Comparison of ENCODE assay signal across 9 cellular contexts in the genomic region with DNA sequence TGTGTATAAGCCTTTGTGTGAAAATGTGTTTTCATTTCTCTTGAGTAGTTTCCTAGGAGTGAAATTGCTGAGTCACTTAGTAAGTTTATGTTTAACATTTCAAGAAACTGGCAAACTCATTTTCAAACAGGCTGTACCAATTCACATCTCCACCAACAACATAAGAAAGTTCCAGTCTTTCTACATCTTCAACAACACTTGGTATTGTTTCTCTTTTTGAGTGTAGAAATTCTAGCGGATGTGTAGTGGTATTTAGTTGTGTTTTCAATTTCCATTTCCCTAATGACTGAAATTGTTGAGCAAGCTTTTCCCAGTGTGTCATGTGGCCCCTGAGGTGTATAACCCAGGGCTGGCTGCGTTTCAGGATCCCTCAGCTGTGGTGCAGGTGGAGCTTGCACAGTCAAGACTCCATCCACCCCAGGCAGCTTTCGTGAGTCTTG.
DNase-seq lines count a peak whose midpoint lies in the region; ATAC-seq and TF ChIP-seq lines count a peak whose summit lies in the region.
"Had no signal": no experiment of that assay in that cellular context is flagged by ENCODE, and none has a peak within 500 bp of the region (broad histone marks: within the 10 kb centered on the region; RNA-seq: fewer than 3 reads in every experiment).

No MANE protein-coding gene starts in this region.

- H3K27me3 ChIP-seq in PC-3 (ENCODE audit: low read length) (peaks cover 12% of the 10 kb centered on the region; the same call in 1 of the 2 replicates), thyroid gland (no peaks in the 10 kb centered on the region)

- no peaks in the 10 kb centered on the region for H3K9me3 ChIP-seq in PC-3 (ENCODE audit: low read length)
- no peaks in the 10 kb centered on the region for H3K9me3 ChIP-seq in thyroid gland

- no peak for TF ChIP-seq POLR2A in thyroid gland (IDR thresholded peaks at IDR 0.05)

- BruUV-seq in PC-3 (replicated peaks; lab: Mats Ljungman, UMichigan): no TSS peak

- CTCF ChIA-PET in PC-3 (lab: Charles Lee): no interaction called here
- CTCF ChIA-PET in RWPE1 (lab: Yijun Ruan, JAX): no interaction called here

- ATAC-seq in HG02852 (IDR thresholded peaks at IDR 0.05; ENCODE audit: unreplicated experiment): peak; percentile 96
- no peak for ATAC-seq in PC-3

- intact Hi-C loops in PC-3 (cut with micrococcal nuclease): no loop called here
- intact Hi-C loops in thyroid gland (cut with DNase I): no loop called here

- WGBS in thyroid gland, 2 donors: 31 to 44% methylated on average over 3 of the region's 3 CpGs

- DNase-seq in stimulated activated CD4-positive, alpha-beta T cell treated with anti-CD3 and anti-CD28 coated beads, Interleukin-12 subunit alpha, Interleukin-12 subunit beta, amount 100 ng/mL, for 48 hours (ENCODE audit: low read depth in 2 of 3, low spot score in 1 of 3): peak; percentile 3 to 27 (median 22)
- DNase-seq in stimulated activated CD4-positive, alpha-beta T cell treated with anti-CD3 and anti-CD28 coated beads, Interleukin-12 subunit alpha, Interleukin-12 subunit beta, amount 100 ng/mL, for 4 hours: no peak
- DNase-seq in PC-3 (no peak), thyroid gland (peak; percentile 45 to 46), RWPE1 (ENCODE audit: low spot score) (no peak), NCI-H2196 (lab: John Stamatoyannopoulos, UW; ENCODE audit: unreplicated experiment) (no peak), SHP77 (lab: John Stamatoyannopoulos, UW) (no peak)
- DNase-seq: DND-41 had no signal

- no peaks in the 10 kb centered on the region for H4K20me1 ChIP-seq in PC-3 (ENCODE audit: low read length)

- TF ChIP-seq CTCF in PC-3 (conservative IDR thresholded peaks at IDR 0.05; ENCODE audit: low read depth, low read length) (no peak), thyroid gland (IDR thresholded peaks at IDR 0.05) (no peak), RWPE1 (conservative IDR thresholded peaks at IDR 0.05; ENCODE audit: low read depth) (no peak)

- H3K4me3 ChIP-seq in PC-3 (ENCODE audit: low read length) (no peak overlapping the region), thyroid gland (replicated peaks in 1 of 3) (no peak overlapping the region)

- POLR2A ChIA-PET in PC-3 (lab: Charles Lee; ENCODE audit: unreplicated experiment): no interaction called here
- POLR2A ChIA-PET in RWPE1 (lab: Yijun Ruan, JAX; ENCODE audit: low non-redundant PET): no interaction called here

- H2AFZ ChIP-seq in PC-3 (ENCODE audit: low read length): peak overlapping the region; percentile 18; the same call in 1 of the 2 replicates

- H3K36me3 ChIP-seq in PC-3 (ENCODE audit: low read depth, low read length) (no peaks in the 10 kb centered on the region), thyroid gland (no peaks in the 10 kb centered on the region)

- H3K9me2 ChIP-seq in PC-3 (replicated peaks; ENCODE audit: low read length): no peaks in the 10 kb centered on the region

- H3K27ac ChIP-seq in PC-3 (ENCODE audit: low read length) (no peak overlapping the region), thyroid gland (no peak overlapping the region), RWPE1 (no peak overlapping the region)

- H3K4me1 ChIP-seq in PC-3 (ENCODE audit: insufficient read depth, low read length): 0 out of 2 replicates have a peak, but pooled peaks cover 3% of the 10 kb centered on the region
- H3K4me1 ChIP-seq in thyroid gland: no peaks in the 10 kb centered on the region

- H3K4me2 ChIP-seq in PC-3 (ENCODE audit: low read length): no peak overlapping the region

- no peaks in the 10 kb centered on the region for H3K79me2 ChIP-seq in PC-3 (ENCODE audit: low read length)

- no peaks in the 10 kb centered on the region for H3F3A ChIP-seq in PC-3 (ENCODE audit: low read length, unreplicated experiment)

- no peak overlapping the region for H3K9ac ChIP-seq in PC-3 (ENCODE audit: low read length)

Comparison
In these comparisons a context has a peak if more than half of its experiments do, and no peak if none do; other contexts are left out.
1. DNase-seq: peak in stimulated activated CD4-positive, alpha-beta T cell treated with anti-CD3 and anti-CD28 coated beads, Interleukin-12 subunit alpha, Interleukin-12 subunit beta, amount 100 ng/mL, for 48 hours (3 of 3) and thyroid gland (2 of 2); none in stimulated activated CD4-positive, alpha-beta T cell treated with anti-CD3 and anti-CD28 coated beads, Interleukin-12 subunit alpha, Interleukin-12 subunit beta, amount 100 ng/mL, for 4 hours (single experiment), PC-3 (single experiment), RWPE1 (single experiment), NCI-H2196 (single experiment) and SHP77 (0 of 2).